In genomic region chr1:103273106-103273505, GRCh38 we compare ENCODE assay signal across 1 cellular context.
TF ChIP-seq lines count a peak whose summit lies in the region.

No MANE protein-coding gene starts in this region.

TF ChIP-seq in GM23338, 12 proteins besides CTCF, POLR2A, EP300 and RAD21 (continued from another document):
- TF ChIP-seq ZNF462 (CRISPR knock-in tag; IDR thresholded peaks at IDR 0.05): no peak
- no peak for TF ChIP-seq ZNF114 (CRISPR knock-in tag; IDR thresholded peaks at IDR 0.05)
- no peak for TF ChIP-seq POLR2AphosphoS5 (IDR thresholded peaks at IDR 0.05; ENCODE audit: low read depth)
- no peak for TF ChIP-seq REST (IDR thresholded peaks at IDR 0.05; ENCODE audit: unreplicated experiment)
- no peak for TF ChIP-seq EZH2 (IDR thresholded peaks at IDR 0.05; ENCODE audit: low read depth, unreplicated experiment)
- TF ChIP-seq CREB1 (CRISPR knock-in tag; IDR thresholded peaks at IDR 0.05; ENCODE audit: low read depth): no peak
- TF ChIP-seq STAT1 (IDR thresholded peaks at IDR 0.05; ENCODE audit: unreplicated experiment): no peak
- TF ChIP-seq ETS1 (IDR thresholded peaks at IDR 0.05): no peak
